ENCODE assay signal across 8 cellular contexts in the genomic region with DNA sequence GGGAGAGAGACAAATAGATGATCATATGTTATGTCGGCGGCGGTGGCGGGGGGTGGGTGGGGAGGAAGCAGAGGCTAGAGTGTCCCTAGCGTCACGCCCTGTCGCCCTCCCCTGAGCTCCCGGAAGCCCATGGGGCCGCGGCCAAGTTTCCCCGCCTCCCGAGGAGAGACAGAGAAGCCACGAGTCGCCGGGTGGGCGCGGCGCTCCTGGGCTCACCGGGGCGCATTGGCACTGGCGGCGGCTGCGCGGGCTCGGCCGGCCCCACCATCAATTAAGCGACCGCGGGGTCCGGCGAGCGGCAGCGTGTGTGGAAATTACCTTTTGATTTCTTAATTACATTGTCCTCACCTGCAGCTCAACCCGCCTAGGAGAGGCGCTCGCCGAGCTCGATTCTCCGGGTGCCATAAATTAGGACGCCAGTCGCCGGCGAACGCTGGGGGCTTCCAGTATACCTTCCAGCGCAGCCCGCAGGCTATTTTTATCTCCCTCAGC.
A peak's percentile ranks its signal among the peaks of the same experiment; 100 is the strongest.
DNase-seq lines count a peak whose midpoint lies in the region; ATAC-seq and TF ChIP-seq lines count a peak whose summit lies in the region.

No MANE protein-coding gene starts in this region.

- H3K9me3 ChIP-seq in BLaER1 (0 out of 2 replicates have a peak, but pooled peaks cover 4% of the 10 kb centered on the region), iPS DF 6.9 (ENCODE audit: control insufficient read depth, insufficient read depth, low read length) (no peaks in the 10 kb centered on the region), suprapubic skin (no peaks in the 10 kb centered on the region)

- peak overlapping the region; percentile 87 for H3K4me2 ChIP-seq in BLaER1

- TF ChIP-seq POLR2A in suprapubic skin (IDR thresholded peaks at IDR 0.05): no peak

- no peak for TF ChIP-seq CTCF in suprapubic skin (IDR thresholded peaks at IDR 0.05)

- peak; percentile 42 for ATAC-seq in GM18868 (IDR thresholded peaks at IDR 0.05; ENCODE audit: unreplicated experiment)
- no peak for ATAC-seq in Right ventricle myocardium superior (ENCODE audit: poor library complexity)

- WGBS in iPS DF 6.9 (ENCODE audit: insufficient coverage, insufficient read length): no CpG with 5 or more reads among the region's 46 CpGs
- WGBS in suprapubic skin: 4% methylated on average over 33 of the region's 46 CpGs

- H3K36me3 ChIP-seq in BLaER1 (no peaks in the 10 kb centered on the region), iPS DF 6.9 (ENCODE audit: control insufficient read depth, insufficient read depth, low read length) (no peaks in the 10 kb centered on the region), suprapubic skin (no peaks in the 10 kb centered on the region)

- H3K27ac ChIP-seq in BLaER1 (no peak overlapping the region), iPS DF 6.9 (ENCODE audit: low read length) (no peak overlapping the region), suprapubic skin (no peak overlapping the region)

- TF ChIP-seq EP300 in suprapubic skin (IDR thresholded peaks at IDR 0.05): no peak

- DNase-seq in NCI-H82 (lab: John Stamatoyannopoulos, UW) (peak; percentile 92), iPS DF 6.9 (ENCODE audit: low read depth, low spot score) (no peak), hepatic stellate cell (ENCODE audit: low spot score) (no peak), suprapubic skin (ENCODE audit: low spot score in 2 of 2) (no peak), Right ventricle myocardium superior (no peak)
- DNase-seq in stimulated activated naive CD4-positive, alpha-beta T cell (lab: John Stamatoyannopoulos, UW): no peak

- no peaks in the 10 kb centered on the region for H3K27me3 ChIP-seq in BLaER1
- H3K27me3 ChIP-seq in iPS DF 6.9 (ENCODE audit: control insufficient read depth, insufficient read depth, low read length): no peaks in the 10 kb centered on the region
- H3K27me3 ChIP-seq in suprapubic skin: peaks cover 67% of the 10 kb centered on the region

- H3K4me3 ChIP-seq in BLaER1: peak overlapping the region; percentile 62
- peak overlapping the region; percentile 29; the same call in 1 of the 2 replicates for H3K4me3 ChIP-seq in iPS DF 6.9 (ENCODE audit: low read length)
- no peak overlapping the region for H3K4me3 ChIP-seq in suprapubic skin

- 0 out of 2 replicates have a peak overlapping the region, but pooled peaks have one; percentile 45 for H3K9ac ChIP-seq in BLaER1

- H3K4me1 ChIP-seq in BLaER1 (peaks cover 19% of the 10 kb centered on the region), iPS DF 6.9 (ENCODE audit: control insufficient read depth, insufficient read depth, low read length) (peaks cover 4% of the 10 kb centered on the region; the same call in 1 of the 2 replicates), suprapubic skin (peaks cover 4% of the 10 kb centered on the region)

- intact Hi-C loops in Right ventricle myocardium superior (cut with DNase I): no loop called here

- H4K20me1 ChIP-seq in BLaER1: no peaks in the 10 kb centered on the region
